Comparison of ENCODE assay signal across 1 cellular context in genomic region chr19:48480476-48481190, GRCh38.
TF ChIP-seq lines count a peak whose summit lies in the region.

No MANE protein-coding gene starts in this region.

TF ChIP-seq in HepG2, 621 proteins besides CTCF, POLR2A, EP300 and RAD21:
- TF ChIP-seq ZSCAN21 (CRISPR knock-in tag; IDR thresholded peaks at IDR 0.05; ENCODE audit: borderline replicate concordance) (no peak), ZC3H13 (CRISPR knock-in tag; IDR thresholded peaks at IDR 0.05) (0 out of 2 replicates have a peak, but pooled peaks have one; percentile 20), RBAK (CRISPR knock-in tag; IDR thresholded peaks at IDR 0.05) (no peak), ZBTB38 (CRISPR knock-in tag; IDR thresholded peaks at IDR 0.05) (peak; percentile 26; the same call in 1 of the 2 replicates), MXD3 (CRISPR knock-in tag; IDR thresholded peaks at IDR 0.05) (no peak), E2F5 (CRISPR knock-in tag; conservative IDR thresholded peaks at IDR 0.05) (no peak), ZNF225 (CRISPR knock-in tag; IDR thresholded peaks at IDR 0.05) (no peak), XRCC5 (optimal IDR thresholded peaks at IDR 0.05; ENCODE audit: low read length) (no peak), ZNF775 (CRISPR knock-in tag; IDR thresholded peaks at IDR 0.05; ENCODE audit: borderline replicate concordance) (no peak), RBFOX2 (IDR thresholded peaks at IDR 0.05; ENCODE audit: low read depth, low read length) (peak; percentile 65), RBM39 (IDR thresholded peaks at IDR 0.05; ENCODE audit: low read depth, low read length, poor library complexity, severe bottlenecking) (peak; percentile 33), ERF (CRISPR knock-in tag; IDR thresholded peaks at IDR 0.05) (no peak), ZNF549 (CRISPR knock-in tag; IDR thresholded peaks at IDR 0.05) (no peak), ZBTB33 (CRISPR knock-in tag; IDR thresholded peaks at IDR 0.05) (peak; percentile 64), ZNF180 (CRISPR knock-in tag; IDR thresholded peaks at IDR 0.05; ENCODE audit: borderline replicate concordance, low read depth) (no peak), ZNF619 (CRISPR knock-in tag; IDR thresholded peaks at IDR 0.05) (no peak), ZFP91 (CRISPR knock-in tag; IDR thresholded peaks at IDR 0.05; ENCODE audit: borderline replicate concordance) (peak; percentile 12; the same call in 1 of the 2 replicates), AGO2 (optimal IDR thresholded peaks at IDR 0.05; ENCODE audit: low read depth, low read length) (peak; percentile 87), ATF4 (CRISPR knock-in tag; IDR thresholded peaks at IDR 0.05) (no peak), TFDP2 (CRISPR knock-in tag; IDR thresholded peaks at IDR 0.05) (no peak), SUZ12 (IDR thresholded peaks at IDR 0.05; ENCODE audit: low read depth, low read length) (no peak)
TF ChIP-seq in HepG2: peak in this region for 7.
